In genomic region chr2:148860037-148860436, GRCh38 we compare ENCODE assay signal across 24 cellular contexts.
"Had no signal": no experiment of that assay in that cellular context is flagged by ENCODE, and none has a peak within 500 bp of the region (broad histone marks: within the 10 kb centered on the region; RNA-seq: fewer than 3 reads in every experiment).

No MANE protein-coding gene starts in this region.

- H3K27ac ChIP-seq: adrenal gland, esophagus muscularis mucosa, left ventricle myocardium inferior, neutrophil, skin epidermis, vagina had no signal

- H3K9me3 ChIP-seq: adrenal gland, esophagus muscularis mucosa, left ventricle myocardium inferior, neutrophil, vagina had no signal

- H3K4me1 ChIP-seq: adrenal gland, esophagus muscularis mucosa, left ventricle myocardium inferior, vagina had no signal

- H3K27me3 ChIP-seq: adrenal gland, vagina had no signal

- H3K4me3 ChIP-seq: adrenal gland, esophagus muscularis mucosa, left ventricle myocardium inferior, skin epidermis, vagina had no signal

- ATAC-seq: activated CD4-positive, alpha-beta T cell treated with anti-CD3 and anti-CD28 coated beads for 36 hours; activated T-cell treated with anti-CD3 and anti-CD28 coated beads, Interleukin-2, amount 50 U/mL, for 72 hours; sciatic nerve; stimulated activated effector memory CD8-positive, alpha-beta T cell treated with anti-CD3 and anti-CD28 coated beads, Interleukin-12 subunit alpha, Interleukin-12 subunit beta, amount 100 ng/mL, for 72 hours; stimulated activated naive CD8-positive, alpha-beta T cell treated with anti-CD3 and anti-CD28 coated beads, Interleukin-15, amount 100 ng/mL, for 72 hours; T-cell had no signal

- H3K36me3 ChIP-seq: adrenal gland, esophagus muscularis mucosa, left ventricle myocardium inferior, neutrophil, vagina had no signal

- DNase-seq: activated CD4-positive, alpha-beta T cell treated with anti-CD3 and anti-CD28 coated beads for 36 hours; activated CD4-positive, alpha-beta T cell treated with anti-CD3 and anti-CD28 coated beads, Interleukin-2, amount 50 U/mL, for 4 hours; activated CD4-positive, CD25-positive, alpha-beta regulatory T cell; activated naive CD4-positive, alpha-beta T cell treated with anti-CD3 and anti-CD28 coated beads for 36 hours; activated naive CD8-positive, alpha-beta T cell treated with anti-CD3 and anti-CD28 coated beads for 36 hours; activated T-cell treated with anti-CD3 and anti-CD28 coated beads for 4 hours; activated T-cell treated with anti-CD3 and anti-CD28 coated beads, Interleukin-2, amount 50 U/mL, for 72 hours; adrenal gland; aorta; caudate nucleus; dermis blood vessel endothelial cell; effector CD4-positive, alpha-beta T cell; left ventricle myocardium inferior; nephron progenitor cell; stimulated activated CD4-positive, alpha-beta T cell treated with anti-CD3 and anti-CD28 coated beads, Interleukin-4, amount 100 ng/mL, for 24 hours; stimulated activated naive CD8-positive, alpha-beta T cell treated with anti-CD3 and anti-CD28 coated beads, Interleukin-15, amount 100 ng/mL, for 72 hours; substantia nigra; T-cell had no signal
